In the genomic region with DNA sequence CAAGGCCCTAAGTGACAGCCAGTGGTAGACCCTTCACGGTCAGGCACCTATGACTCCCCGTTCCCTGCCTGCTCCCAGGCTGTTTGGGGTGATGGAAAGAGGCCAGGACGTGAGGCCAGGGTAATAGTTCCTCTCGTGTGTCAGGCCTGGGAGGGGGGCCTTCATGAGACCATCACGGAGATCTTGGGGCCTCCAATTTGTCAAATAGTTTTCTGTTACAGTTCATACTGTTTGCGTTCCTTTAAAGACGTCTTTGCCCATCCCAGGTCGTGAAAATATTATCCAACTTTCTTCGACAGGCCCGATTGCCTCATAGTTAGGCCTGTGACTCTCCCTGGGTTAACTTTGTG, we compare ENCODE assay signal across 26 cellular contexts.
DNase-seq lines count a peak whose midpoint lies in the region; ATAC-seq, FAIRE-seq and TF ChIP-seq lines count a peak whose summit lies in the region.
"Had no signal": no experiment of that assay in that cellular context is flagged by ENCODE, and none has a peak within 500 bp of the region (broad histone marks: within the 10 kb centered on the region; RNA-seq: fewer than 3 reads in every experiment).

No MANE protein-coding gene starts in this region.

- TF ChIP-seq POLR2A in sigmoid colon (IDR thresholded peaks at IDR 0.05) (no peak), GM12891 (IDR thresholded peaks at IDR 0.05; ENCODE audit: low read depth, low read length) (no peak)

- DNase-seq in right atrium auricular region (ENCODE audit: low spot score) (peak; percentile 30), right cardiac atrium (no peak), ecto neural progenitor cell (ENCODE audit: low spot score) (peak; percentile 24), lung (ENCODE audit: low spot score) (peak; percentile 22), sigmoid colon (peak; percentile 41), GM12891 (ENCODE audit: insufficient read length, low spot score) (no peak)
- DNase-seq: GOT3, HFFc6, IMR-90, NCI-H1048, NCI-H1417 treated with DMSO at 0.1 percent for 48 hours, NCI-H1694 treated with DMSO at 0.1 percent for 48 hours, NCI-H2081, NCI-H2227 treated with DMSO at 0.1 percent for 48 hours, NCI-H526 treated with DMSO at 0.1 percent for 48 hours, PC-9, SJCRH30 had no signal

- FAIRE-seq in GM12891 (lab: Jason Lieb, UNC) = no peak
- FAIRE-seq: G401.6, GM12878 had no signal

- H3K4me3 ChIP-seq in right atrium auricular region (no peak overlapping the region), right cardiac atrium (ENCODE audit: low read length) (no peak overlapping the region), lung (no peak overlapping the region), sigmoid colon (no peak overlapping the region)
- H3K4me3 ChIP-seq: GM12878, HAP-1, PC-9, SJCRH30 had no signal

- TF ChIP-seq CTCF in right atrium auricular region (IDR thresholded peaks at IDR 0.05) = no peak
- TF ChIP-seq CTCF in lung (IDR thresholded peaks at IDR 0.05; ENCODE audit: control extremely low read depth, extremely low read depth) = no peak
- no peak for TF ChIP-seq CTCF in sigmoid colon (IDR thresholded peaks at IDR 0.05)

- H3K27me3 ChIP-seq in right atrium auricular region (no peaks in the 10 kb centered on the region), right cardiac atrium (ENCODE audit: control insufficient read depth, insufficient read depth) (no peaks in the 10 kb centered on the region), lung (ENCODE audit: control insufficient read depth, insufficient read depth) (no peaks in the 10 kb centered on the region), sigmoid colon (no peaks in the 10 kb centered on the region)
- H3K27me3 ChIP-seq: SJCRH30 had no signal

- no peaks in the 10 kb centered on the region for H3K36me3 ChIP-seq in right atrium auricular region
- H3K36me3 ChIP-seq in lung (ENCODE audit: control insufficient read depth in 2 of 2, insufficient read depth in 2 of 2, low read length in 2 of 2) = no peaks in the 10 kb centered on the region
- no peaks in the 10 kb centered on the region for H3K36me3 ChIP-seq in sigmoid colon
- H3K36me3 ChIP-seq: HAP-1, SJCRH30 had no signal

- no peaks in the 10 kb centered on the region for H3K4me1 ChIP-seq in right atrium auricular region
- no peaks in the 10 kb centered on the region for H3K4me1 ChIP-seq in right cardiac atrium (ENCODE audit: control insufficient read depth, insufficient read depth, low read length)
- H3K4me1 ChIP-seq in lung (ENCODE audit: control insufficient read depth in 2 of 2, insufficient read depth in 2 of 2, low read length in 2 of 2) = peaks cover 0 to 3% of the 10 kb centered on the region in 2 donors
- no peaks in the 10 kb centered on the region for H3K4me1 ChIP-seq in sigmoid colon
- H3K4me1 ChIP-seq: Caco-2, HAP-1, SJCRH30 had no signal

- WGBS in right cardiac atrium = 94% methylated on average over 10 of the region's 10 CpGs
- 94 to 96% methylated on average over 10 of the region's 10 CpGs for WGBS in lung, 2 donors
- WGBS in sigmoid colon, 2 donors = 92 to 93% methylated on average over 10 of the region's 10 CpGs

- ATAC-seq in right cardiac atrium = no peak
- ATAC-seq in lung (ENCODE audit: insufficient read depth, low FRiP score) = no peak
- no peak for ATAC-seq in HG02885 (IDR thresholded peaks at IDR 0.05; ENCODE audit: poor library complexity, unreplicated experiment)
- ATAC-seq: CD8-positive, alpha-beta T cell; GM12878; Right ventricle myocardium inferior had no signal

- intact Hi-C loops in right cardiac atrium (cut with DNase I) (no loop called here), sigmoid colon (cut with DNase I) (no loop called here)

- H3K9me3 ChIP-seq in right atrium auricular region (no peaks in the 10 kb centered on the region), right cardiac atrium (ENCODE audit: control insufficient read depth, low read length) (no peaks in the 10 kb centered on the region), lung (ENCODE audit: control insufficient read depth in 2 of 2, insufficient read depth in 1 of 2, low read length in 1 of 2) (no peaks in the 10 kb centered on the region), sigmoid colon (peaks cover 0 to 3% (median 0%) of the 10 kb centered on the region in 4 donors)

- no peak for TF ChIP-seq EP300 in sigmoid colon (IDR thresholded peaks at IDR 0.05)

- H3K27ac ChIP-seq in right atrium auricular region = no peak overlapping the region
- H3K27ac ChIP-seq in right cardiac atrium (ENCODE audit: low read length) = no peak overlapping the region
- H3K27ac ChIP-seq in lung (ENCODE audit: low read depth in 1 of 2, low read length in 1 of 2) = no peak overlapping the region
- no peak overlapping the region for H3K27ac ChIP-seq in sigmoid colon
- H3K27ac ChIP-seq: C4-2B, KMS-11, PC-9, SJCRH30 had no signal

TF ChIP-seq in GM12891, 5 proteins besides CTCF, POLR2A, EP300 and RAD21:
- TF ChIP-seq POLR2AphosphoS5 (IDR thresholded peaks at IDR 0.05; ENCODE audit: low read depth, low read length) (no peak), SPI1 (IDR thresholded peaks at IDR 0.05; ENCODE audit: low read depth, low read length) (no peak), POU2F2 (IDR thresholded peaks at IDR 0.05; ENCODE audit: low read depth, low read length) (no peak), TAF1 (IDR thresholded peaks at IDR 0.05; ENCODE audit: low read depth, low read length) (no peak), PAX5 (IDR thresholded peaks at IDR 0.05; ENCODE audit: insufficient read depth, low read length, severe bottlenecking) (no peak)

Comparison
In these comparisons a context has a peak if more than half of its experiments do, and no peak if none do; other contexts are left out.
1. DNase-seq: peak in right atrium auricular region (single experiment), ecto neural progenitor cell (single experiment), lung (single experiment) and sigmoid colon (single experiment); none in right cardiac atrium (0 of 3) and GM12891 (single experiment).